Comparison of ENCODE assay signal across 2 cellular contexts in the genomic region with DNA sequence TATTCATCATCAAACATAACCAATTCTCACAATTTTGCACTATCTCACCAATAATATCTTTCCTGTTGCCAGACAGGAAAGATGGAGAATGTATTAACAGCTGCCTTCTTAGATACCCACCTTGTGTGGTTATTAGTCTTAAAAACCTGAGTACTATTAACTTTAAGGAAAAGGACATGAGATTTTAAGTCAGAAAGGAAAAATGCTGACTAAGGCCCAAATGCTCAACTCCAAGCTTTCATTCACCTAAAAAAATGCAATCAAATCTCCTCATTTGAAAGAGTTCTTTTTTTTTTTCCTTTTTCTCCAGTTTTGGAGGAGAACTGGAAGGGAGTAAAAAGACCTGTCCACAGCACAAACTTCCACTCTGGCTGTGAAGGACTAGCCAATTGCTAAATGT.
TF ChIP-seq lines count a peak whose summit lies in the region.

No MANE protein-coding gene starts in this region.

TF ChIP-seq in K562, 482 proteins besides CTCF, POLR2A, EP300 and RAD21 (continued from another document):
- TF ChIP-seq, protein P1, sequence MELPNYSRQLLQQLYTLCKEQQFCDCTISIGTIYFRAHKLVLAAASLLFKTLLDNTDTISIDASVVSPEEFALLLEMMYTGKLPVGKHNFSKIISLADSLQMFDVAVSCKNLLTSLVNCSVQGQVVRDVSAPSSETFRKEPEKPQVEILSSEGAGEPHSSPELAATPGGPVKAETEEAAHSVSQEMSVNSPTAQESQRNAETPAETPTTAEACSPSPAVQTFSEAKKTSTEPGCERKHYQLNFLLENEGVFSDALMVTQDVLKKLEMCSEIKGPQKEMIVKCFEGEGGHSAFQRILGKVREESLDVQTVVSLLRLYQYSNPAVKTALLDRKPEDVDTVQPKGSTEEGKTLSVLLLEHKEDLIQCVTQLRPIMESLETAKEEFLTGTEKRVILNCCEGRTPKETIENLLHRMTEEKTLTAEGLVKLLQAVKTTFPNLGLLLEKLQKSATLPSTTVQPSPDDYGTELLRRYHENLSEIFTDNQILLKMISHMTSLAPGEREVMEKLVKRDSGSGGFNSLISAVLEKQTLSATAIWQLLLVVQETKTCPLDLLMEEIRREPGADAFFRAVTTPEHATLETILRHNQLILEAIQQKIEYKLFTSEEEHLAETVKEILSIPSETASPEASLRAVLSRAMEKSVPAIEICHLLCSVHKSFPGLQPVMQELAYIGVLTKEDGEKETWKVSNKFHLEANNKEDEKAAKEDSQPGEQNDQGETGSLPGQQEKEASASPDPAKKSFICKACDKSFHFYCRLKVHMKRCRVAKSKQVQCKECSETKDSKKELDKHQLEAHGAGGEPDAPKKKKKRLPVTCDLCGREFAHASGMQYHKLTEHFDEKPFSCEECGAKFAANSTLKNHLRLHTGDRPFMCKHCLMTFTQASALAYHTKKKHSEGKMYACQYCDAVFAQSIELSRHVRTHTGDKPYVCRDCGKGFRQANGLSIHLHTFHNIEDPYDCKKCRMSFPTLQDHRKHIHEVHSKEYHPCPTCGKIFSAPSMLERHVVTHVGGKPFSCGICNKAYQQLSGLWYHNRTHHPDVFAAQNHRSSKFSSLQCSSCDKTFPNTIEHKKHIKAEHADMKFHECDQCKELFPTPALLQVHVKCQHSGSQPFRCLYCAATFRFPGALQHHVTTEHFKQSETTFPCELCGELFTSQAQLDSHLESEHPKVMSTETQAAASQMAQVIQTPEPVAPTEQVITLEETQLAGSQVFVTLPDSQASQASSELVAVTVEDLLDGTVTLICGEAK (IDR thresholded peaks at IDR 0.05) = no peak
- TF ChIP-seq, protein P1 (CRISPR knock-in tag; IDR thresholded peaks at IDR 0.05) = no peak

TF ChIP-seq in SK-N-SH treated with all-trans-retinoic acid at 6 μM for 48 hours, 23 proteins besides CTCF, POLR2A, EP300 and RAD21 (continued from another document):
- TF ChIP-seq CSDC2 (CRISPR knock-in tag; IDR thresholded peaks at IDR 0.05) (no peak), ZFP30 (CRISPR knock-in tag; IDR thresholded peaks at IDR 0.05) (no peak), OSR1 (CRISPR knock-in tag; IDR thresholded peaks at IDR 0.05) (no peak), ZNF8 (CRISPR knock-in tag; IDR thresholded peaks at IDR 0.05) (no peak), TCF4 (CRISPR knock-in tag; IDR thresholded peaks at IDR 0.05; ENCODE audit: borderline replicate concordance) (no peak), ZFP3 (CRISPR knock-in tag; IDR thresholded peaks at IDR 0.05) (no peak), ARNTL (CRISPR knock-in tag; IDR thresholded peaks at IDR 0.05; ENCODE audit: borderline replicate concordance, low read depth) (no peak)
- TF ChIP-seq, protein P2, sequence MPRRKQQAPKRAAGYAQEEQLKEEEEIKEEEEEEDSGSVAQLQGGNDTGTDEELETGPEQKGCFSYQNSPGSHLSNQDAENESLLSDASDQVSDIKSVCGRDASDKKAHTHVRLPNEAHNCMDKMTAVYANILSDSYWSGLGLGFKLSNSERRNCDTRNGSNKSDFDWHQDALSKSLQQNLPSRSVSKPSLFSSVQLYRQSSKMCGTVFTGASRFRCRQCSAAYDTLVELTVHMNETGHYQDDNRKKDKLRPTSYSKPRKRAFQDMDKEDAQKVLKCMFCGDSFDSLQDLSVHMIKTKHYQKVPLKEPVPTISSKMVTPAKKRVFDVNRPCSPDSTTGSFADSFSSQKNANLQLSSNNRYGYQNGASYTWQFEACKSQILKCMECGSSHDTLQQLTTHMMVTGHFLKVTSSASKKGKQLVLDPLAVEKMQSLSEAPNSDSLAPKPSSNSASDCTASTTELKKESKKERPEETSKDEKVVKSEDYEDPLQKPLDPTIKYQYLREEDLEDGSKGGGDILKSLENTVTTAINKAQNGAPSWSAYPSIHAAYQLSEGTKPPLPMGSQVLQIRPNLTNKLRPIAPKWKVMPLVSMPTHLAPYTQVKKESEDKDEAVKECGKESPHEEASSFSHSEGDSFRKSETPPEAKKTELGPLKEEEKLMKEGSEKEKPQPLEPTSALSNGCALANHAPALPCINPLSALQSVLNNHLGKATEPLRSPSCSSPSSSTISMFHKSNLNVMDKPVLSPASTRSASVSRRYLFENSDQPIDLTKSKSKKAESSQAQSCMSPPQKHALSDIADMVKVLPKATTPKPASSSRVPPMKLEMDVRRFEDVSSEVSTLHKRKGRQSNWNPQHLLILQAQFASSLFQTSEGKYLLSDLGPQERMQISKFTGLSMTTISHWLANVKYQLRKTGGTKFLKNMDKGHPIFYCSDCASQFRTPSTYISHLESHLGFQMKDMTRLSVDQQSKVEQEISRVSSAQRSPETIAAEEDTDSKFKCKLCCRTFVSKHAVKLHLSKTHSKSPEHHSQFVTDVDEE (CRISPR knock-in tag; IDR thresholded peaks at IDR 0.05) = no peak
